ENCODE assay signal across 8 cellular contexts in genomic region chr3:129490273-129490675, GRCh38. TPM values are rescaled to one million over a fixed set of nuclear protein-coding genes. Genes with fewer than 3 reads are reported as not detected.
DNase-seq lines count a peak whose midpoint lies in the region; ATAC-seq and TF ChIP-seq lines count a peak whose summit lies in the region.

No MANE protein-coding gene starts in this region.

- H3F3A ChIP-seq in Loucy (ENCODE audit: low read depth), result no peaks in the 10 kb centered on the region

- DNase-seq in DMS 273 treated with DMSO at 0.1 percent for 48 hours (lab: John Stamatoyannopoulos, UW) (peak; percentile 62), SHP77 (lab: John Stamatoyannopoulos, UW) (peak; percentile 80 to 81), glomerular endothelial cell (ENCODE audit: extremely low read depth, low read depth, low spot score) (peak; percentile 72), occipital lobe (lab: John Stamatoyannopoulos, UW) (peak; percentile 87), tibial artery (peak; percentile 94 to 95)
- peak; percentile 69 for DNase-seq in activated naive CD4-positive, alpha-beta T cell treated with anti-CD3 and anti-CD28 coated beads, Interleukin-2, amount 10 ng/mL, durations not matched to agents 7 days and 5 days

- H3K36me3 Mint-ChIP-seq in activated naive CD4-positive, alpha-beta T cell treated with anti-CD3 and anti-CD28 coated beads, Interleukin-2, amount 10 ng/mL, durations not matched to agents 7 days and 5 days, result peaks cover 3% of the 10 kb centered on the region

- no peak overlapping the region for H3K4me3 Mint-ChIP-seq in activated naive CD4-positive, alpha-beta T cell treated with anti-CD3 and anti-CD28 coated beads, Interleukin-2, amount 10 ng/mL, durations not matched to agents 7 days and 5 days

- H3K27me3 Mint-ChIP-seq in activated naive CD4-positive, alpha-beta T cell treated with anti-CD3 and anti-CD28 coated beads, Interleukin-2, amount 10 ng/mL, durations not matched to agents 7 days and 5 days, result no peaks in the 10 kb centered on the region

- H3K9ac ChIP-seq in Loucy (ENCODE audit: low read depth, low read length, poor library complexity, severe bottlenecking), result no peak overlapping the region

- ATAC-seq in GM21576 (IDR thresholded peaks at IDR 0.05; ENCODE audit: unreplicated experiment), result peak; percentile 71

- H3K27me3 ChIP-seq in Loucy (ENCODE audit: insufficient read depth, low read length, poor library complexity, severe bottlenecking) (no peaks in the 10 kb centered on the region), tibial artery (no peaks in the 10 kb centered on the region)

- H3K79me2 ChIP-seq in Loucy (ENCODE audit: insufficient read depth, low read length), result no peaks in the 10 kb centered on the region

- intact Hi-C loops in tibial artery (cut with DNase I; ENCODE audit: low total_unique reads), result loop anchor here (5.0 kb wide), 4 partner anchors 67 to 447 kb away; no protein-coding TSS in a partner anchor

- no peaks in the 10 kb centered on the region for H3K9me3 ChIP-seq in Loucy (ENCODE audit: insufficient read depth, low read depth, low read length)
- no peaks in the 10 kb centered on the region for H3K9me3 ChIP-seq in tibial artery

- CTCF ChIA-PET in activated naive CD4-positive, alpha-beta T cell treated with anti-CD3 and anti-CD28 coated beads, Interleukin-2, amount 10 ng/mL, durations not matched to agents 7 days and 5 days (lab: Charles Lee), result interaction anchor here (0.7 to 4.5 kb wide), 23 partner anchors 10 to 452 kb away, joined by 3 to 39 read pairs (median 4); partner anchors contain the start of gene EFCAB12

- no peak overlapping the region for H2AFZ ChIP-seq in Loucy (ENCODE audit: low read length)

- no peak overlapping the region for H3K27ac Mint-ChIP-seq in activated naive CD4-positive, alpha-beta T cell treated with anti-CD3 and anti-CD28 coated beads, Interleukin-2, amount 10 ng/mL, durations not matched to agents 7 days and 5 days

- H3K4me2 ChIP-seq in Loucy (ENCODE audit: low read depth, low read length, poor library complexity, severe bottlenecking), result no peak overlapping the region

- no peaks in the 10 kb centered on the region for H3K4me1 Mint-ChIP-seq in activated naive CD4-positive, alpha-beta T cell treated with anti-CD3 and anti-CD28 coated beads, Interleukin-2, amount 10 ng/mL, durations not matched to agents 7 days and 5 days

- H3K4me3 ChIP-seq in Loucy (ENCODE audit: low read length, poor library complexity, severe bottlenecking), result no peak overlapping the region
- no peak overlapping the region for H3K4me3 ChIP-seq in tibial artery

- H3K36me3 ChIP-seq in Loucy (ENCODE audit: insufficient read depth, low read length) (no peaks in the 10 kb centered on the region; the same call in 1 of the 2 replicates), tibial artery (peaks cover 5 to 44% (median 5%) of the 10 kb centered on the region in 3 donors)

- H4K20me1 ChIP-seq in Loucy (ENCODE audit: insufficient read depth, low read length, poor library complexity, severe bottlenecking), result no peaks in the 10 kb centered on the region

- no peaks in the 10 kb centered on the region for H3K9me2 ChIP-seq in Loucy (replicated peaks; ENCODE audit: low read depth, low read length)

- H3K27ac ChIP-seq in tibial artery, result peak overlapping the region; percentile 79 to 82

- TF ChIP-seq CTCF in Loucy (conservative IDR thresholded peaks at IDR 0.05; ENCODE audit: low read length), result peak; percentile 90
- TF ChIP-seq CTCF in tibial artery (IDR thresholded peaks at IDR 0.05), result peak; percentile 89 to 93

- H3K4me1 ChIP-seq in Loucy (ENCODE audit: insufficient read depth, low read length, poor library complexity, severe bottlenecking), result no peaks in the 10 kb centered on the region
- H3K4me1 ChIP-seq in tibial artery, result peaks cover 0 to 37% (median 15%) of the 10 kb centered on the region in 4 donors

- H3K9me3 Mint-ChIP-seq in activated naive CD4-positive, alpha-beta T cell treated with anti-CD3 and anti-CD28 coated beads, Interleukin-2, amount 10 ng/mL, durations not matched to agents 7 days and 5 days, result no peaks in the 10 kb centered on the region

RNA-seq across cellular contexts. Expression of gene RHO, which starts 38.2 kb away (rescaled TPM):
- total RNA-seq in glomerular endothelial cell (not detected in 2 replicates), occipital lobe (not detected)

RNA-seq across cellular contexts. Expression of gene IFT122, which starts 50.2 kb away (rescaled TPM):
- 16.6 and 22.8 TPM in 2 replicates for total RNA-seq in glomerular endothelial cell
- total RNA-seq in occipital lobe, result 23.7 TPM

RNA-seq across cellular contexts. Expression of gene MBD4, which starts 50.5 kb away (rescaled TPM):
- total RNA-seq in glomerular endothelial cell (15.0 and 18.4 TPM in 2 replicates), occipital lobe (29.0 TPM)

RNA-seq across cellular contexts. Expression of gene H1-8, which starts 52.7 kb away (rescaled TPM):
- total RNA-seq in glomerular endothelial cell (not detected in 2 replicates), occipital lobe (not detected)
